21 cellular contexts compared by ENCODE assay signal in genomic region chr4:7532043-7532442, GRCh38.
"Had no signal": no experiment of that assay in that cellular context is flagged by ENCODE, and none has a peak within 500 bp of the region (broad histone marks: within the 10 kb centered on the region; RNA-seq: fewer than 3 reads in every experiment).

No MANE protein-coding gene starts in this region.

- H3K79me2 ChIP-seq: hepatocyte had no signal

- H2AFZ ChIP-seq: hepatocyte had no signal

- H3K27ac ChIP-seq: heart right ventricle, hepatocyte, left ventricle myocardium inferior, pancreas, prostate gland, skin epidermis, tibial nerve, upper lobe of left lung, vagina had no signal

- H3K9me3 ChIP-seq: mucosa of descending colon, pancreas, prostate gland, vagina had no signal

- H3K4me2 ChIP-seq: hepatocyte had no signal

- H3K4me1 ChIP-seq: heart right ventricle, left ventricle myocardium inferior, pancreas, prostate gland, upper lobe of left lung, vagina had no signal

- H3K36me3 ChIP-seq: heart right ventricle, left ventricle myocardium inferior, pancreas, prostate gland, upper lobe of left lung, vagina had no signal

- H3K9me3 Mint-ChIP-seq: natural killer cell treated with Interleukin-12 subunit alpha and Interleukin-12 subunit beta and Interleukin-15 and Interleukin-18, amount 100 ng/mL, for 72 hours; neural crest cell; stimulated activated naive CD8-positive, alpha-beta T cell treated with anti-CD3 and anti-CD28 coated beads, Interleukin-15, Interleukin-2, amounts not matched to agents 100 ng/mL and 50 ng/mL, for 24 hours had no signal

- H3K27me3 ChIP-seq: hepatocyte, pancreas, tibial nerve, upper lobe of left lung, vagina had no signal

- H3K36me3 Mint-ChIP-seq: naive thymus-derived CD4-positive, alpha-beta T cell; natural killer cell treated with Interleukin-12 subunit alpha and Interleukin-12 subunit beta and Interleukin-15 and Interleukin-18, amount 100 ng/mL, for 72 hours; stimulated activated effector memory CD8-positive, alpha-beta T cell treated with anti-CD3 and anti-CD28 coated beads, Interleukin-12 subunit alpha, Interleukin-12 subunit beta, amount 100 ng/mL, for 72 hours had no signal

- H3K4me3 Mint-ChIP-seq: naive thymus-derived CD4-positive, alpha-beta T cell; natural killer cell treated with Interleukin-12 subunit alpha and Interleukin-12 subunit beta and Interleukin-15 and Interleukin-18, amount 100 ng/mL, for 72 hours; neural crest cell; stimulated activated effector memory CD8-positive, alpha-beta T cell treated with anti-CD3 and anti-CD28 coated beads, Interleukin-12 subunit alpha, Interleukin-12 subunit beta, amount 100 ng/mL, for 72 hours; stimulated activated naive CD8-positive, alpha-beta T cell treated with anti-CD3 and anti-CD28 coated beads, Interleukin-15, Interleukin-2, amounts not matched to agents 100 ng/mL and 50 ng/mL, for 24 hours had no signal

- H3K4me1 Mint-ChIP-seq: naive thymus-derived CD4-positive, alpha-beta T cell had no signal

- H3K27ac Mint-ChIP-seq: naive thymus-derived CD4-positive, alpha-beta T cell; natural killer cell treated with Interleukin-12 subunit alpha and Interleukin-12 subunit beta and Interleukin-15 and Interleukin-18, amount 100 ng/mL, for 72 hours; stimulated activated effector memory CD8-positive, alpha-beta T cell treated with anti-CD3 and anti-CD28 coated beads, Interleukin-12 subunit alpha, Interleukin-12 subunit beta, amount 100 ng/mL, for 72 hours; stimulated activated naive CD8-positive, alpha-beta T cell treated with anti-CD3 and anti-CD28 coated beads, Interleukin-15, Interleukin-2, amounts not matched to agents 100 ng/mL and 50 ng/mL, for 24 hours had no signal

- H3K27me3 Mint-ChIP-seq: natural killer cell treated with Interleukin-12 subunit alpha and Interleukin-12 subunit beta and Interleukin-15 and Interleukin-18, amount 100 ng/mL, for 72 hours had no signal

- DNase-seq: heart right ventricle; islet precursor cell; left ventricle myocardium inferior; midbrain; mucosa of descending colon; naive thymus-derived CD4-positive, alpha-beta T cell; retina; stimulated activated CD4-positive, alpha-beta T cell treated with anti-CD3 and anti-CD28 coated beads, Interleukin-4, amount 100 ng/mL, for 24 hours; stimulated activated naive CD4-positive, alpha-beta T cell had no signal

- H3K4me3 ChIP-seq: heart right ventricle, hepatocyte, left ventricle myocardium inferior, lung, mucosa of descending colon, pancreas, prostate gland, skin epidermis, tibial nerve, upper lobe of left lung, vagina had no signal
